ENCODE assay signal across 8 cellular contexts in genomic region chr3:149581681-149582349, GRCh38.
DNase-seq lines count a peak whose midpoint lies in the region; ATAC-seq and TF ChIP-seq lines count a peak whose summit lies in the region.

No MANE protein-coding gene starts in this region.

- H3K4me1 ChIP-seq in fibroblast of lung (ENCODE audit: control insufficient read depth, extremely low read depth, insufficient read depth, low read length) (peaks cover 39% of the 10 kb centered on the region), ovary (ENCODE audit: insufficient read depth) (peaks cover 26% of the 10 kb centered on the region)

- no peak for TF ChIP-seq POLR2A in ovary (IDR thresholded peaks at IDR 0.05)

- intact Hi-C loops in ovary (cut with DNase I) = loop anchor here in 1 of 4 donors (10.0 kb wide), 1 partner anchor 73 kb away; the partner anchor contains the start of gene WWTR1

- in situ Hi-C loops in G401 (cut with HindIII; ENCODE audit: low sequenced_read_pairs) = no loop called here

- no peak for TF ChIP-seq EP300 in ovary (IDR thresholded peaks at IDR 0.05)

- peak overlapping the region; percentile 69 for H3K4me2 ChIP-seq in fibroblast of lung (ENCODE audit: extremely low read depth, insufficient read depth, low read length)

- TF ChIP-seq CTCF in fibroblast of lung (conservative IDR thresholded peaks at IDR 0.05 in 1 of 2, IDR thresholded peaks at IDR 0.05 in 1 of 2; ENCODE audit: low read depth in 1 of 2, low read length in 2 of 2) (no peak), ovary (IDR thresholded peaks at IDR 0.05) (no peak)

- H3K79me2 ChIP-seq in fibroblast of lung (ENCODE audit: control insufficient read depth, insufficient read depth, low read length) = peaks cover 55% of the 10 kb centered on the region

- H3K9me3 ChIP-seq in fibroblast of lung (ENCODE audit: control insufficient read depth, insufficient read depth, low read depth, low read length) (no peaks in the 10 kb centered on the region), ovary (no peaks in the 10 kb centered on the region)

- no peak overlapping the region for H3K9ac ChIP-seq in fibroblast of lung (ENCODE audit: insufficient read depth, low read length)

- no peaks in the 10 kb centered on the region for H3K36me3 ChIP-seq in fibroblast of lung (ENCODE audit: control insufficient read depth, insufficient read depth, low read length)
- H3K36me3 ChIP-seq in ovary = no peaks in the 10 kb centered on the region
- no peaks in the 10 kb centered on the region for H3K36me3 ChIP-seq in H7 (replicated peaks; ENCODE audit: control insufficient read depth, insufficient read depth, low read length)

- DNase-seq in G401 (ENCODE audit: low spot score) (peak; percentile 12), NCI-H510A treated with DMSO at 0.1 percent for 48 hours (lab: John Stamatoyannopoulos, UW) (peak; percentile 25), fibroblast of lung (ENCODE audit: low read depth in 2 of 2) (peak; percentile 84 to 94), ovary (peak in 3 of 5 donors; percentile 29 to 49 (median 48)), GDM1 (lab: John Stamatoyannopoulos, UW) (no peak), H7 (no peak)

- no peaks in the 10 kb centered on the region for H4K20me1 ChIP-seq in fibroblast of lung (ENCODE audit: control insufficient read depth, extremely low read depth, insufficient read depth, low read length)

- H3K27me3 ChIP-seq in fibroblast of lung (ENCODE audit: control insufficient read depth, insufficient read depth, low read length) = no peaks in the 10 kb centered on the region
- H3K27me3 ChIP-seq in ovary = no peaks in the 10 kb centered on the region
- H3K27me3 ChIP-seq in H7 (ENCODE audit: control insufficient read depth, insufficient read depth, low read length) = no peaks in the 10 kb centered on the region

- H3K27ac ChIP-seq in fibroblast of lung (ENCODE audit: insufficient read depth, low read length) (peak overlapping the region; percentile 57), ovary (peak overlapping the region in 1 of 2 donors; percentile 52)

- no peak for ATAC-seq in GM19397 (IDR thresholded peaks at IDR 0.05; ENCODE audit: unreplicated experiment)
- ATAC-seq in HG03565 (IDR thresholded peaks at IDR 0.05; ENCODE audit: unreplicated experiment) = no peak

- no peak overlapping the region for H2AFZ ChIP-seq in fibroblast of lung (ENCODE audit: low read length)

- peak overlapping the region in 1 of 4 experiments; percentile 18 for H3K4me3 ChIP-seq in fibroblast of lung (replicated peaks in 1 of 4; ENCODE audit: control extremely low read depth in 1 of 4, insufficient read depth in 1 of 4, low read depth in 3 of 4, low read length in 4 of 4)
- no peak overlapping the region for H3K4me3 ChIP-seq in ovary
- H3K4me3 ChIP-seq in H7 (ENCODE audit: insufficient read depth, low read depth, low read length) = no peak overlapping the region

- WGBS in ovary, 3 donors = 4 to 9% (median 7%) methylated on average over 7 of the region's 7 CpGs

Comparison
In these comparisons a context has a peak if more than half of its experiments do, and no peak if none do; other contexts are left out.
1. DNase-seq: peak in G401 (single experiment), NCI-H510A treated with DMSO at 0.1 percent for 48 hours (single experiment), fibroblast of lung (2 of 2) and ovary (3 of 5); none in GDM1 (single experiment) and H7 (single experiment).